1 cellular context compared by ENCODE assay signal in genomic region chr16:85235988-85236831, GRCh38.
TF ChIP-seq lines count a peak whose summit lies in the region.

No MANE protein-coding gene starts in this region.

TF ChIP-seq in A549, 52 proteins besides CTCF, POLR2A, EP300 and RAD21 (continued from another document):
- TF ChIP-seq MAX (IDR thresholded peaks at IDR 0.05): no peak
- TF ChIP-seq KDM1A (IDR thresholded peaks at IDR 0.05; ENCODE audit: low read depth): peak; percentile 72; the same call in 1 of the 2 replicates
- TF ChIP-seq MAZ (IDR thresholded peaks at IDR 0.05; ENCODE audit: borderline replicate concordance, low read depth, low read length): no peak
- no peak for TF ChIP-seq ZNF302 (CRISPR knock-in tag; IDR thresholded peaks at IDR 0.05)
